In genomic region chr12:6289906-6290305, GRCh38 we compare ENCODE assay signal across 1 cellular context. TPM values are rescaled to one million over a fixed set of nuclear protein-coding genes. Genes with fewer than 3 reads are reported as not detected.
"Had no signal": no experiment of that assay in that cellular context is flagged by ENCODE, and none has a peak within 500 bp of the region (broad histone marks: within the 10 kb centered on the region; RNA-seq: fewer than 3 reads in every experiment).

No MANE protein-coding gene starts in this region.

RNA-seq across cellular contexts. Expression of gene PLEKHG6, which starts 20.6 kb away (rescaled TPM):
- total RNA-seq: HT1080 had no signal
